In the genomic region with DNA sequence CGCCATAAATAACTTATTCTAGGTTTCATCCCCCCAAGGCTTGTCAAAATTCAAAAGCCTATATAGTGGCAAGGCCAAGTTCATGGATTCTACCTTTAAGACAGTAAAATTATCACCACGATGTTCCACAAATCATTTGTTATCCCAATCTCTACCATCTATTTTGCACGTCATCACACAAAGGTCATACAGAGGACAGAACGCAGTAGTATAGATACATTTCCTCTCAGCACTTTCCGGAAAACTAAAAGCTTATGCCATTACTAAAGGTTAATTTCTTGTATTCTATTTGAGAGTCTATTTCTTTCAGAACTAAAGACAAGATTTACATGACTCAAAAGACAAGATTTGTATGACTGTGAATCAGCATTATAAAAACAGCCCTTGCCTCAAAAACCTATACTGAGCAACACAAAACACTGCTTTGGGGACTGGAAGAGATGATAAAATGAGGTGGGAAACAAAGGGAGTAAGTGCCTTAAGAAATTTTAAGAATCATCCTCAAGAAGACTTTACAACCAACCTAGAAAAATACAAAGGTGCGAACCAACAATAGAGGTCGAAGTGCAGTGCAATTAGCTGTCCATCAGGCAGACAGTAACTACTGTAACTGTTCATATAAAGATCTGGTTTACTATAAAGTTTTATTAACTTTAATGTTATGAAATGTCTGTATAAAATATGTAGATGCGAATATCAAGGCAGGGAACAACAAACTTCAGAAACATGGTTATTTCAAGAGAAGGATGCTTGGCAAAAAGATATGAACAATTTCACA, we compare ENCODE assay signal across 12 cellular contexts. TPM values are rescaled to one million over a fixed set of nuclear protein-coding genes. Genes with fewer than 3 reads are reported as not detected.
DNase-seq lines count a peak whose midpoint lies in the region; ATAC-seq and TF ChIP-seq lines count a peak whose summit lies in the region.
"Had no signal": no experiment of that assay in that cellular context is flagged by ENCODE, and none has a peak within 500 bp of the region (broad histone marks: within the 10 kb centered on the region; RNA-seq: fewer than 3 reads in every experiment).

No MANE protein-coding gene starts in this region.

- H3K4me3 ChIP-seq in CD8-positive, alpha-beta T cell (ENCODE audit: low read depth, low read length), result peak overlapping the region; percentile 25

- H3K27me3 ChIP-seq in CD8-positive, alpha-beta T cell (ENCODE audit: insufficient read depth, low read length), result no peaks in the 10 kb centered on the region

- in situ Hi-C loops in ACHN (cut with HindIII; ENCODE audit: low pct_ligation_motif_present, low pct_unique_long_range_greater_than_20kb, low sequenced_read_pairs), result no loop called here

- peaks cover 95% of the 10 kb centered on the region for H3K4me1 ChIP-seq in CD8-positive, alpha-beta T cell (ENCODE audit: insufficient read depth, low read length)

- H3K9me3 ChIP-seq in CD8-positive, alpha-beta T cell (ENCODE audit: low read length), result no peaks in the 10 kb centered on the region

- no peaks in the 10 kb centered on the region for H3K9me3 Mint-ChIP-seq in CD8-positive, alpha-beta T cell
- no peaks in the 10 kb centered on the region for H3K9me3 Mint-ChIP-seq in T-cell
- no peaks in the 10 kb centered on the region for H3K9me3 Mint-ChIP-seq in natural killer cell treated with Interleukin-12 subunit alpha and Interleukin-12 subunit beta and Interleukin-15 and Interleukin-18, amount 100 ng/mL, for 72 hours

- H3K36me3 ChIP-seq in CD8-positive, alpha-beta T cell (ENCODE audit: insufficient read depth, low read length), result no peaks in the 10 kb centered on the region

- peak overlapping the region; percentile 46 for H3K27ac ChIP-seq in CD8-positive, alpha-beta T cell (ENCODE audit: low read depth, low read length)

- H3K27ac Mint-ChIP-seq in CD8-positive, alpha-beta T cell, result peak overlapping the region; percentile 95
- peak overlapping the region; percentile 89 to 92 for H3K27ac Mint-ChIP-seq in T-cell
- peak overlapping the region; percentile 77 to 79 for H3K27ac Mint-ChIP-seq in natural killer cell treated with Interleukin-12 subunit alpha and Interleukin-12 subunit beta and Interleukin-15 and Interleukin-18, amount 100 ng/mL, for 72 hours

- POLR2A ChIA-PET in CD8-positive, alpha-beta T cell (lab: Charles Lee), result interaction anchor here (1.0 to 5.2 kb wide), 4 partner anchors 8 to 59 kb away, joined by 3 to 51 read pairs (median 7); a partner anchor contains a TSS
- POLR2A ChIA-PET in T-cell (lab: Charles Lee), result interaction anchor here (0.6 to 7.3 kb wide), 8 partner anchors 8 to 59 kb away, joined by 3 to 40 read pairs (median 4); a partner anchor contains a TSS

- peak overlapping the region; percentile 85 for H3K4me3 Mint-ChIP-seq in CD8-positive, alpha-beta T cell
- no peak overlapping the region for H3K4me3 Mint-ChIP-seq in T-cell
- H3K4me3 Mint-ChIP-seq in natural killer cell treated with Interleukin-12 subunit alpha and Interleukin-12 subunit beta and Interleukin-15 and Interleukin-18, amount 100 ng/mL, for 72 hours, result no peak overlapping the region

- no peaks in the 10 kb centered on the region for H3K27me3 Mint-ChIP-seq in CD8-positive, alpha-beta T cell (ENCODE audit: low read depth)
- H3K27me3 Mint-ChIP-seq in T-cell, result no peaks in the 10 kb centered on the region
- H3K27me3 Mint-ChIP-seq in natural killer cell treated with Interleukin-12 subunit alpha and Interleukin-12 subunit beta and Interleukin-15 and Interleukin-18, amount 100 ng/mL, for 72 hours, result no peaks in the 10 kb centered on the region

- H3K4me1 Mint-ChIP-seq in CD8-positive, alpha-beta T cell (ENCODE audit: low read depth), result peaks cover 85% of the 10 kb centered on the region
- H3K4me1 Mint-ChIP-seq in T-cell, result peaks cover 86 to 91% (median 90%) of the 10 kb centered on the region in 3 donors
- H3K4me1 Mint-ChIP-seq in natural killer cell treated with Interleukin-12 subunit alpha and Interleukin-12 subunit beta and Interleukin-15 and Interleukin-18, amount 100 ng/mL, for 72 hours (ENCODE audit: low read depth in 2 of 2), result peaks cover 67 to 85% of the 10 kb centered on the region in 2 donors

- peak; percentile 74 for ATAC-seq in CD8-positive, alpha-beta T cell
- ATAC-seq in T-cell (replicated peaks in 1 of 4) (peak; percentile 35 to 79 (median 56)), GM19023 (IDR thresholded peaks at IDR 0.05; ENCODE audit: unreplicated experiment) (no peak), GM18870 (IDR thresholded peaks at IDR 0.05; ENCODE audit: unreplicated experiment) (no peak)
- peak in 1 of 2 donors; percentile 69 for ATAC-seq in natural killer cell treated with Interleukin-12 subunit alpha and Interleukin-12 subunit beta and Interleukin-15 and Interleukin-18, amount 100 ng/mL, for 72 hours
- ATAC-seq: sciatic nerve had no signal

- no peak for TF ChIP-seq CTCF in CD8-positive, alpha-beta T cell (IDR thresholded peaks at IDR 0.05)

- CTCF ChIA-PET in CD8-positive, alpha-beta T cell (lab: Charles Lee), result no interaction called here
- CTCF ChIA-PET in T-cell (lab: Charles Lee), result interaction anchor here (0.6 to 5.2 kb wide), 8 partner anchors 8 to 390 kb away, joined by 3 to 29 read pairs (median 4); a partner anchor contains a TSS

- H3K36me3 Mint-ChIP-seq in CD8-positive, alpha-beta T cell, result peaks cover 73% of the 10 kb centered on the region
- peaks cover 53% of the 10 kb centered on the region for H3K36me3 Mint-ChIP-seq in T-cell
- peaks cover 30% of the 10 kb centered on the region for H3K36me3 Mint-ChIP-seq in natural killer cell treated with Interleukin-12 subunit alpha and Interleukin-12 subunit beta and Interleukin-15 and Interleukin-18, amount 100 ng/mL, for 72 hours

- intact Hi-C loops in CD8-positive, alpha-beta T cell (cut with DNase I, micrococcal nuclease), result loop anchor here (1.0 to 2.0 kb wide), 2 partner anchors 8 to 191 kb away; a partner anchor contains a TSS

- DNase-seq in CD8-positive, alpha-beta T cell, result peak in 2 of 7 experiments; percentile 18 to 20
- DNase-seq in T-cell (peak in 19 of 34 experiments; percentile 6 to 64 (median 39)), dermis microvascular lymphatic vessel endothelial cell (ENCODE audit: low read depth in 2 of 2) (peak; percentile 10 to 58), C1 segment of cervical spinal cord (lab: John Stamatoyannopoulos, UW) (no peak), ACHN (no peak)
- DNase-seq in natural killer cell treated with Interleukin-12 subunit alpha and Interleukin-12 subunit beta and Interleukin-15 and Interleukin-18, amount 100 ng/mL, for 72 hours (ENCODE audit: low spot score), result no peak
- DNase-seq: EL, head of caudate nucleus, NCI-H1694 had no signal

RNA-seq across cellular contexts. Expression of a gene that starts 7.6 kb away (rescaled TPM):
- total RNA-seq in CD8-positive, alpha-beta T cell, result 100 to 1,000 TPM; 752 to 758 TPM
- total RNA-seq in T-cell (100 to 1,000 TPM; 274 to 487 (median 289) TPM), dermis microvascular lymphatic vessel endothelial cell (301 and 302 TPM in 2 replicates)
- total RNA-seq in natural killer cell treated with Interleukin-12 subunit alpha and Interleukin-12 subunit beta and Interleukin-15 and Interleukin-18, amount 100 ng/mL, for 72 hours, result 100 to 1,000 TPM; 400 to 403 TPM

RNA-seq across cellular contexts. Expression of a gene that starts 49.0 kb away (rescaled TPM):
- total RNA-seq in CD8-positive, alpha-beta T cell, result 10 to 100 TPM; 14.3 to 14.4 TPM
- total RNA-seq in T-cell (10 to 100 TPM; 12.2 to 14.2 (median 13.1) TPM), dermis microvascular lymphatic vessel endothelial cell (31.2 and 36.7 TPM in 2 replicates)
- total RNA-seq in natural killer cell treated with Interleukin-12 subunit alpha and Interleukin-12 subunit beta and Interleukin-15 and Interleukin-18, amount 100 ng/mL, for 72 hours, result 10 to 100 TPM; 26.8 to 31.1 TPM

RNA-seq across cellular contexts. Expression of a gene that starts 59.0 kb away (rescaled TPM):
- total RNA-seq in CD8-positive, alpha-beta T cell, result 10 to 100 TPM; 22.5 to 24.1 TPM
- 10 to 100 TPM; 20.8 to 27.8 (median 24.2) TPM for total RNA-seq in T-cell
- total RNA-seq in dermis microvascular lymphatic vessel endothelial cell, result 8.3 and 12.3 TPM in 2 replicates
- total RNA-seq in natural killer cell treated with Interleukin-12 subunit alpha and Interleukin-12 subunit beta and Interleukin-15 and Interleukin-18, amount 100 ng/mL, for 72 hours, result 10 to 100 TPM; 14.7 to 15.5 TPM

Comparison
In these comparisons a context has a peak if more than half of its experiments do, and no peak if none do; other contexts are left out.
1. ATAC-seq: peak in CD8-positive, alpha-beta T cell (single experiment) and T-cell (4 of 4); none in GM19023 (single experiment) and GM18870 (single experiment).
2. DNase-seq: peak in T-cell (19 of 34) and dermis microvascular lymphatic vessel endothelial cell (2 of 2); none in natural killer cell treated with Interleukin-12 subunit alpha and Interleukin-12 subunit beta and Interleukin-15 and Interleukin-18, amount 100 ng/mL, for 72 hours (single experiment), C1 segment of cervical spinal cord (0 of 14) and ACHN (single experiment).
3. Peak in every context shown above with its lines, with median percentiles within 50 percentile points of each other: H3K27ac Mint-ChIP-seq.